In the genomic region with DNA sequence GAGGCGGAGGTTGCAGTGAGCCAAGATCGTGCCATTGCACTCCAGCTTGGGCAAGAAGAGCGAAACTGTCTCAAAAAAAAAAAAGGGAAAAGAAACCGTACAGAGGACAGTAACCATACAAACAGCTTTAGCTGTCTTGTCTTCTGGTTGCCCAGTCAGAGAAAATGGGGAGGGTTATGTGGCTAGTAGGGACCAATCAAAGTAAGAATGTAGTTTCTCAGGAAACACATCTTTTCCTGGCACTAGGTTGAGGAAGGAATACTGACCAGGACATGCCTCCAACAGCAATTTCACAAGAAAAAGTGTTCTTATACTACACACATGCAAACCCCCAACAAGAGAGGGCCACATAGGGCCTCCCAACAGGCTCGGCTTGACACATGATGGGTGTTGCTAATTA, we compare ENCODE assay signal across 1 cellular context.
TF ChIP-seq lines count a peak whose summit lies in the region.

No MANE protein-coding gene starts in this region.

TF ChIP-seq in GM12878, 131 proteins besides CTCF, POLR2A, EP300 and RAD21:
- TF ChIP-seq E4F1 (IDR thresholded peaks at IDR 0.05; ENCODE audit: borderline replicate concordance, partially characterized antibody): no peak
- no peak for TF ChIP-seq ZNF687 (IDR thresholded peaks at IDR 0.05)
- no peak for TF ChIP-seq IRF5 (IDR thresholded peaks at IDR 0.05; ENCODE audit: borderline replicate concordance)
- no peak for TF ChIP-seq RBBP5 (conservative IDR thresholded peaks at IDR 0.05)
- TF ChIP-seq BACH1 (IDR thresholded peaks at IDR 0.05; ENCODE audit: borderline replicate concordance): no peak
- no peak for TF ChIP-seq RAD51 (IDR thresholded peaks at IDR 0.05)
- TF ChIP-seq TCF7 (IDR thresholded peaks at IDR 0.05; ENCODE audit: borderline replicate concordance): no peak
- TF ChIP-seq ZZZ3 (IDR thresholded peaks at IDR 0.05; ENCODE audit: control insufficient read depth, insufficient read length, low read depth): no peak
